ENCODE assay signal across 22 cellular contexts in the genomic region with DNA sequence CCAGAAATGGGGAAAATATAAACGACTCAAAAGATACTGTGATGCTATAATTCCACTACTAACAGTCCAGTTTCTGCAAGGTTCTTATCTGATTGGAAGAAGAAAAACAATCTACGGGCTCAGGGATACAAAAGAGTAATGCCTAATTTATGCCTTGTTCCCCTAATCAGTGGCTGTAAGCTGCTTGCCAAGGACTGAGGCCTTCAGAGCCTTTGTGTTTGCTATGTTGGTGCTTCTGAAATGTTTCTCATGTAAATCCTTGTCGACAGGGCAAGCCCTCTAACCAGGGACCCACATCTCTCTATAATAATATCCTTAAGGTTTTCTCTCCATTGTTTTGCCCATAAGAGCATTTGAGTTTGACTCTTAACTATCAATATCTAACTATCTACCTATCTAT.
"Had no signal": no experiment of that assay in that cellular context is flagged by ENCODE, and none has a peak within 500 bp of the region (broad histone marks: within the 10 kb centered on the region; RNA-seq: fewer than 3 reads in every experiment).

No MANE protein-coding gene starts in this region.

- H3K27ac Mint-ChIP-seq: mesothelial cell of epicardium; natural killer cell treated with Interleukin-12 subunit alpha and Interleukin-12 subunit beta and Interleukin-15 and Interleukin-18, amount 100 ng/mL, for 72 hours; stimulated activated naive B cell treated with anti-CD40 and anti-IgM and Interleukin-4, amounts not matched to agents 10 μg/mL and 1 μg/mL and 100 μg/mL, for 72 hours; stimulated activated naive CD8-positive, alpha-beta T cell treated with anti-CD3 and anti-CD28 coated beads, Interleukin-15, amount 100 ng/mL, for 72 hours had no signal

- H3K27ac ChIP-seq: dorsolateral prefrontal cortex, left lung, ovary, right lobe of liver, suprapubic skin, transverse colon, upper lobe of right lung had no signal

- H3K4me1 Mint-ChIP-seq: mesothelial cell of epicardium, naive B cell had no signal

- H3K9me3 ChIP-seq: mucosa of descending colon, ovary, right lobe of liver, suprapubic skin, transverse colon, upper lobe of right lung had no signal

- ATAC-seq: left cardiac atrium; left lung; mucosa of descending colon; natural killer cell treated with Interleukin-12 subunit alpha and Interleukin-12 subunit beta and Interleukin-15 and Interleukin-18, amount 100 ng/mL, for 72 hours; right lobe of liver; stimulated activated naive B cell treated with anti-CD40 and anti-IgM and Interleukin-4, amounts not matched to agents 10 μg/mL and 1 μg/mL and 100 μg/mL, for 72 hours; stimulated activated naive CD8-positive, alpha-beta T cell treated with anti-CD3 and anti-CD28 coated beads, Interleukin-15, amount 100 ng/mL, for 72 hours; upper lobe of right lung had no signal

- H3K36me3 ChIP-seq: left lung, ovary, right lobe of liver, suprapubic skin, transverse colon, upper lobe of right lung had no signal

- H3K4me1 ChIP-seq: left lung, right lobe of liver, suprapubic skin, transverse colon, upper lobe of right lung had no signal

- H3K27me3 Mint-ChIP-seq: stimulated activated naive B cell treated with anti-CD40 and anti-IgM and Interleukin-4, amounts not matched to agents 10 μg/mL and 1 μg/mL and 100 μg/mL, for 72 hours; stimulated activated naive CD8-positive, alpha-beta T cell treated with anti-CD3 and anti-CD28 coated beads, Interleukin-15, amount 100 ng/mL, for 72 hours had no signal

- DNase-seq: dorsolateral prefrontal cortex; effector CD4-positive, alpha-beta T cell; hypothalamus; kidney; left cardiac atrium; left lung; mesenchymal stem cell; mucosa of descending colon; naive B cell; occipital lobe; ovary; right lobe of liver; small intestine; stimulated activated CD4-positive, alpha-beta T cell treated with anti-CD3 and anti-CD28 coated beads, Interleukin-15, amount 100 ng/mL, for 24 hours; stimulated activated CD4-positive, alpha-beta T cell treated with anti-CD3 and anti-CD28 coated beads, Interleukin-2, amount 100 ng/mL, for 48 hours; stimulated activated naive B cell treated with anti-CD40 and anti-IgM and Interleukin-4, amounts not matched to agents 10 μg/mL and 1 μg/mL and 100 μg/mL, for 72 hours; stimulated activated naive CD8-positive, alpha-beta T cell treated with anti-CD3 and anti-CD28 coated beads, Interleukin-15, amount 100 ng/mL, for 72 hours; transverse colon; upper lobe of right lung had no signal

- H3K4me3 Mint-ChIP-seq: mesothelial cell of epicardium; naive B cell; natural killer cell treated with Interleukin-12 subunit alpha and Interleukin-12 subunit beta and Interleukin-15 and Interleukin-18, amount 100 ng/mL, for 72 hours; stimulated activated naive B cell treated with anti-CD40 and anti-IgM and Interleukin-4, amounts not matched to agents 10 μg/mL and 1 μg/mL and 100 μg/mL, for 72 hours; stimulated activated naive CD8-positive, alpha-beta T cell treated with anti-CD3 and anti-CD28 coated beads, Interleukin-15, amount 100 ng/mL, for 72 hours had no signal

- H3K4me3 ChIP-seq: dorsolateral prefrontal cortex, left lung, mucosa of descending colon, ovary, right lobe of liver, suprapubic skin, transverse colon, upper lobe of right lung had no signal

- H3K27me3 ChIP-seq: dorsolateral prefrontal cortex, left lung, ovary, right lobe of liver, suprapubic skin, transverse colon, upper lobe of right lung had no signal
